Comparison of ENCODE assay signal across 12 cellular contexts in genomic region chr4:139018971-139019758, GRCh38. TPM values are rescaled to one million over a fixed set of nuclear protein-coding genes. Genes with fewer than 3 reads are reported as not detected.
DNase-seq lines count a peak whose midpoint lies in the region; ATAC-seq and TF ChIP-seq lines count a peak whose summit lies in the region.
"Had no signal": no experiment of that assay in that cellular context is flagged by ENCODE, and none has a peak within 500 bp of the region (broad histone marks: within the 10 kb centered on the region; RNA-seq: fewer than 3 reads in every experiment).

No MANE protein-coding gene starts in this region.

- no peak overlapping the region for H3K9ac ChIP-seq in neural progenitor cell

- no peaks in the 10 kb centered on the region for H3K36me3 ChIP-seq in neural progenitor cell
- H3K36me3 ChIP-seq: sigmoid colon had no signal

- H3K27ac ChIP-seq in neural progenitor cell, result no peak overlapping the region
- H3K27ac ChIP-seq: sigmoid colon had no signal

- H2AFZ ChIP-seq in neural progenitor cell (replicated peaks), result no peak overlapping the region

- H3K27me3 ChIP-seq in neural progenitor cell, result peaks cover under 1% of the 10 kb centered on the region
- H3K27me3 ChIP-seq: sigmoid colon had no signal

- H3K79me2 ChIP-seq in neural progenitor cell (ENCODE audit: low read depth), result peaks cover 81% of the 10 kb centered on the region

- peaks cover 44% of the 10 kb centered on the region for H4K20me1 ChIP-seq in neural progenitor cell (ENCODE audit: low read depth)

- no peak overlapping the region for H3K4me3 ChIP-seq in neural progenitor cell
- H3K4me3 ChIP-seq: lung, sigmoid colon had no signal

- TF ChIP-seq CTCF in neural progenitor cell (IDR thresholded peaks at IDR 0.05), result no peak

- H3K9me3 Mint-ChIP-seq in central memory CD8-positive, alpha-beta T cell, result no peaks in the 10 kb centered on the region
- H3K9me3 Mint-ChIP-seq in neural progenitor cell, result no peaks in the 10 kb centered on the region

- peak; percentile 69 for DNase-seq in DMS 273 treated with DMSO at 0.1 percent for 48 hours (lab: John Stamatoyannopoulos, UW)
- DNase-seq in NCI-H2171 (lab: John Stamatoyannopoulos, UW), result peak; percentile 12
- DNase-seq in central memory CD8-positive, alpha-beta T cell (ENCODE audit: low spot score in 2 of 2), result no peak
- no peak for DNase-seq in neural progenitor cell (ENCODE audit: low spot score)
- no peak for DNase-seq in dermis blood vessel endothelial cell
- no peak for DNase-seq in activated T-cell treated with anti-CD3 and anti-CD28 coated beads for 4 hours
- DNase-seq: activated CD4-positive, alpha-beta T cell treated with anti-CD3 and anti-CD28 coated beads, Interleukin-2, amount 50 U/mL, for 4 hours; sigmoid colon; stimulated activated CD8-positive, alpha-beta memory T cell treated with anti-CD3 and anti-CD28 coated beads, Interleukin-4, amount 100 ng/mL, for 48 hours had no signal

- no peak overlapping the region for H3K4me3 Mint-ChIP-seq in central memory CD8-positive, alpha-beta T cell
- H3K4me3 Mint-ChIP-seq in neural progenitor cell, result no peak overlapping the region

- peaks cover 44% of the 10 kb centered on the region for H3F3A ChIP-seq in neural progenitor cell (ENCODE audit: low read depth)

- peaks cover 23% of the 10 kb centered on the region for H3K4me1 Mint-ChIP-seq in central memory CD8-positive, alpha-beta T cell
- peaks cover 42% of the 10 kb centered on the region for H3K4me1 Mint-ChIP-seq in neural progenitor cell

- no peaks in the 10 kb centered on the region for H3K27me3 Mint-ChIP-seq in central memory CD8-positive, alpha-beta T cell
- H3K27me3 Mint-ChIP-seq in neural progenitor cell (ENCODE audit: insufficient read depth, low read depth), result peaks cover 3% of the 10 kb centered on the region

- no peaks in the 10 kb centered on the region for H3K9me3 ChIP-seq in neural progenitor cell (ENCODE audit: low read depth)
- H3K9me3 ChIP-seq: sigmoid colon had no signal

- H3K4me1 ChIP-seq in neural progenitor cell, result peaks cover 25% of the 10 kb centered on the region

- peaks cover 21% of the 10 kb centered on the region for H3K36me3 Mint-ChIP-seq in central memory CD8-positive, alpha-beta T cell (ENCODE audit: insufficient read depth)
- peaks cover 7% of the 10 kb centered on the region for H3K36me3 Mint-ChIP-seq in neural progenitor cell

- H3K4me2 ChIP-seq in neural progenitor cell, result peak overlapping the region; percentile 48

- peak overlapping the region; percentile 32 for H3K27ac Mint-ChIP-seq in central memory CD8-positive, alpha-beta T cell (ENCODE audit: low read depth)
- no peak overlapping the region for H3K27ac Mint-ChIP-seq in neural progenitor cell

- no peak for ATAC-seq in central memory CD8-positive, alpha-beta T cell (replicated peaks; ENCODE audit: extremely low read depth, poor library complexity, severe bottlenecking)
- no peak for ATAC-seq in GM21423 (IDR thresholded peaks at IDR 0.05; ENCODE audit: unreplicated experiment)
- ATAC-seq in GM19455 (IDR thresholded peaks at IDR 0.05; ENCODE audit: unreplicated experiment), result no peak

RNA-seq across cellular contexts. Expression of gene NOCT, which starts 3.6 kb away (rescaled TPM):
- total RNA-seq in neural progenitor cell (ENCODE audit: low replicate concordance) (5.7 and 9.9 TPM in 2 replicates), dermis blood vessel endothelial cell (18.5 and 27.6 TPM in 2 replicates)

Comparison
In these comparisons a context has a peak if more than half of its experiments do, and no peak if none do; other contexts are left out.
1. DNase-seq: peak in DMS 273 treated with DMSO at 0.1 percent for 48 hours (single experiment) and NCI-H2171 (single experiment); none in central memory CD8-positive, alpha-beta T cell (0 of 2), neural progenitor cell (single experiment), dermis blood vessel endothelial cell (single experiment) and activated T-cell treated with anti-CD3 and anti-CD28 coated beads for 4 hours (single experiment).